Comparison of ENCODE assay signal across 1 cellular context in genomic region chr9:68983797-68984419, GRCh38.
TF ChIP-seq lines count a peak whose summit lies in the region.

No MANE protein-coding gene starts in this region.

TF ChIP-seq in GM12878, 131 proteins besides CTCF, POLR2A, EP300 and RAD21:
- TF ChIP-seq SP1 (IDR thresholded peaks at IDR 0.05; ENCODE audit: low read depth, low read length): no peak
- no peak for TF ChIP-seq EZH2 (IDR thresholded peaks at IDR 0.05; ENCODE audit: borderline replicate concordance, control insufficient read depth, low read depth, low read length)
- no peak for TF ChIP-seq RFX5 (IDR thresholded peaks at IDR 0.05; ENCODE audit: low read depth, low read length)
- TF ChIP-seq, protein P1, sequence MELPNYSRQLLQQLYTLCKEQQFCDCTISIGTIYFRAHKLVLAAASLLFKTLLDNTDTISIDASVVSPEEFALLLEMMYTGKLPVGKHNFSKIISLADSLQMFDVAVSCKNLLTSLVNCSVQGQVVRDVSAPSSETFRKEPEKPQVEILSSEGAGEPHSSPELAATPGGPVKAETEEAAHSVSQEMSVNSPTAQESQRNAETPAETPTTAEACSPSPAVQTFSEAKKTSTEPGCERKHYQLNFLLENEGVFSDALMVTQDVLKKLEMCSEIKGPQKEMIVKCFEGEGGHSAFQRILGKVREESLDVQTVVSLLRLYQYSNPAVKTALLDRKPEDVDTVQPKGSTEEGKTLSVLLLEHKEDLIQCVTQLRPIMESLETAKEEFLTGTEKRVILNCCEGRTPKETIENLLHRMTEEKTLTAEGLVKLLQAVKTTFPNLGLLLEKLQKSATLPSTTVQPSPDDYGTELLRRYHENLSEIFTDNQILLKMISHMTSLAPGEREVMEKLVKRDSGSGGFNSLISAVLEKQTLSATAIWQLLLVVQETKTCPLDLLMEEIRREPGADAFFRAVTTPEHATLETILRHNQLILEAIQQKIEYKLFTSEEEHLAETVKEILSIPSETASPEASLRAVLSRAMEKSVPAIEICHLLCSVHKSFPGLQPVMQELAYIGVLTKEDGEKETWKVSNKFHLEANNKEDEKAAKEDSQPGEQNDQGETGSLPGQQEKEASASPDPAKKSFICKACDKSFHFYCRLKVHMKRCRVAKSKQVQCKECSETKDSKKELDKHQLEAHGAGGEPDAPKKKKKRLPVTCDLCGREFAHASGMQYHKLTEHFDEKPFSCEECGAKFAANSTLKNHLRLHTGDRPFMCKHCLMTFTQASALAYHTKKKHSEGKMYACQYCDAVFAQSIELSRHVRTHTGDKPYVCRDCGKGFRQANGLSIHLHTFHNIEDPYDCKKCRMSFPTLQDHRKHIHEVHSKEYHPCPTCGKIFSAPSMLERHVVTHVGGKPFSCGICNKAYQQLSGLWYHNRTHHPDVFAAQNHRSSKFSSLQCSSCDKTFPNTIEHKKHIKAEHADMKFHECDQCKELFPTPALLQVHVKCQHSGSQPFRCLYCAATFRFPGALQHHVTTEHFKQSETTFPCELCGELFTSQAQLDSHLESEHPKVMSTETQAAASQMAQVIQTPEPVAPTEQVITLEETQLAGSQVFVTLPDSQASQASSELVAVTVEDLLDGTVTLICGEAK (IDR thresholded peaks at IDR 0.05; ENCODE audit: borderline replicate concordance): no peak
- no peak for TF ChIP-seq TCF12 (IDR thresholded peaks at IDR 0.05; ENCODE audit: low read depth, low read length)
- TF ChIP-seq REST (IDR thresholded peaks at IDR 0.05; ENCODE audit: low read depth, low read length): no peak
- no peak for TF ChIP-seq BCL11A (IDR thresholded peaks at IDR 0.05; ENCODE audit: low read depth, low read length)
- no peak for TF ChIP-seq SMAD5 (IDR thresholded peaks at IDR 0.05; ENCODE audit: low read depth)
- no peak for TF ChIP-seq ZBTB4 (CRISPR knock-in tag; IDR thresholded peaks at IDR 0.05)
- TF ChIP-seq PAX8 (IDR thresholded peaks at IDR 0.05): no peak
- TF ChIP-seq TCF7 (IDR thresholded peaks at IDR 0.05; ENCODE audit: borderline replicate concordance): no peak
- TF ChIP-seq E2F8 (IDR thresholded peaks at IDR 0.05; ENCODE audit: low read depth, partially characterized antibody): no peak
- no peak for TF ChIP-seq CBX3 (IDR thresholded peaks at IDR 0.05; ENCODE audit: borderline replicate concordance, low read depth)
- TF ChIP-seq SIN3A (IDR thresholded peaks at IDR 0.05; ENCODE audit: low read depth, low read length): no peak
